Comparison of ENCODE assay signal across 8 cellular contexts in the genomic region with DNA sequence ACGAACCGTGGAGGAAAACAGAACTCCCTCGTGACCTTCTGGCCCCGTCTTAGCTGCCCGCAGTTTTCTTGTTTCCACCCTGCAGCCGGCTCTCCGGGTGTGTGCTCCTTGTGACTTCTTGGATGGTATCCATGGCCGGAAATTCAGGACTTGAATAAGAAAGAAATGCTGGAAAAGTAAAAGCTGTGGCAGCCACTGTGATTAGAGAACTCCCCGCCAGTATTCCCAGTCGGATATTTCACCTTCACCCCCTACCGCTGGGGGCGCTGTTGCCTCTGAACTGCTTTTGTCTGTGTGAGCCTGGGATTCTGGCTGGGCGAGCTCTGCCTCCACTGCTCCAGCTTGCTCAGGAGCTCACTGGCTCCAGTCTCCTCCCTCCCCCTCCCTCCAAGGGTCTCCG. TPM values are rescaled to one million over a fixed set of nuclear protein-coding genes. Genes with fewer than 3 reads are reported as not detected.
DNase-seq lines count a peak whose midpoint lies in the region; ATAC-seq and TF ChIP-seq lines count a peak whose summit lies in the region.

No MANE protein-coding gene starts in this region.

- DNase-seq in GM12864 (ENCODE audit: low read depth): no peak
- DNase-seq in RWPE2 (ENCODE audit: low spot score): no peak
- no peak for DNase-seq in esophagus squamous epithelium (lab: John Stamatoyannopoulos, UW)
- no peak for DNase-seq in osteoblast (ENCODE audit: insufficient read length, low spot score, missing footprints)
- no peak for DNase-seq in middle frontal gyrus (ENCODE audit: extremely low spot score, low spot score)

- no peaks in the 10 kb centered on the region for H3K9me3 ChIP-seq in RWPE2 (ENCODE audit: severe bottlenecking)
- no peaks in the 10 kb centered on the region for H3K9me3 ChIP-seq in esophagus squamous epithelium
- no peaks in the 10 kb centered on the region for H3K9me3 ChIP-seq in osteoblast (ENCODE audit: low read depth, low read length)

- H3K4me3 ChIP-seq in GM12864 (ENCODE audit: low read depth, low read length) (no peak overlapping the region), RWPE2 (ENCODE audit: severe bottlenecking) (no peak overlapping the region), esophagus squamous epithelium (peak overlapping the region in 1 of 4 donors; percentile 27), osteoblast (ENCODE audit: insufficient read depth, low read length) (no peak overlapping the region)

- ATAC-seq in RWPE2 (ENCODE audit: low read depth) (no peak), GM21526 (IDR thresholded peaks at IDR 0.05; ENCODE audit: low FRiP score, unreplicated experiment) (no peak), esophagus mucosa (no peak), GM21786 (IDR thresholded peaks at IDR 0.05; ENCODE audit: unreplicated experiment) (no peak)

- H3K4me2 ChIP-seq in osteoblast (ENCODE audit: insufficient read depth, low read length): no peak overlapping the region

- no peaks in the 10 kb centered on the region for H4K20me1 ChIP-seq in osteoblast (ENCODE audit: insufficient read depth, low read length)

- WGBS in esophagus squamous epithelium, 2 donors: 48 to 61% methylated on average over 12 to 13 of the region's 14 CpGs

- no peak overlapping the region for H2AFZ ChIP-seq in osteoblast (ENCODE audit: low read length)

- intact Hi-C loops in esophagus squamous epithelium (cut with DNase I): no loop called here

- H3K27ac ChIP-seq in RWPE2 (ENCODE audit: poor library complexity, severe bottlenecking) (no peak overlapping the region), esophagus squamous epithelium (no peak overlapping the region), osteoblast (ENCODE audit: low read depth, low read length) (no peak overlapping the region)

- H3K27me3 ChIP-seq in RWPE2 (ENCODE audit: insufficient read depth, poor library complexity, severe bottlenecking) (no peaks in the 10 kb centered on the region), esophagus squamous epithelium (no peaks in the 10 kb centered on the region), osteoblast (ENCODE audit: insufficient read depth, low read length) (peaks cover 10% of the 10 kb centered on the region)

- no peak for TF ChIP-seq POLR2A in esophagus squamous epithelium (IDR thresholded peaks at IDR 0.05)

- H3K4me1 ChIP-seq in RWPE2 (ENCODE audit: insufficient read depth, poor library complexity, severe bottlenecking) (no peaks in the 10 kb centered on the region), esophagus squamous epithelium (peaks cover 0 to 23% (median 0%) of the 10 kb centered on the region in 3 donors), osteoblast (ENCODE audit: insufficient read depth, low read length) (peaks cover 5% of the 10 kb centered on the region)

- no peaks in the 10 kb centered on the region for H3K79me2 ChIP-seq in osteoblast (ENCODE audit: insufficient read depth, low read length)

- H3K36me3 ChIP-seq in RWPE2 (ENCODE audit: low read depth) (no peaks in the 10 kb centered on the region), esophagus squamous epithelium (peaks cover 0 to 7% (median 0%) of the 10 kb centered on the region in 3 donors), osteoblast (ENCODE audit: insufficient read depth, low read length) (no peaks in the 10 kb centered on the region)

- TF ChIP-seq CTCF in GM12864 (IDR thresholded peaks at IDR 0.05; ENCODE audit: low read depth, low read length, missing control alignments): peak; percentile 73
- peak; percentile 37 for TF ChIP-seq CTCF in RWPE2 (IDR thresholded peaks at IDR 0.05; ENCODE audit: poor library complexity, severe bottlenecking)
- peak in 4 of 6 experiments; percentile 17 to 60 (median 40) for TF ChIP-seq CTCF in esophagus squamous epithelium (IDR thresholded peaks at IDR 0.05)
- peak; percentile 65 for TF ChIP-seq CTCF in osteoblast (IDR thresholded peaks at IDR 0.05; ENCODE audit: extremely low read depth, low read depth, low read length)

RNA-seq across cellular contexts. Expression of gene CYP4V2, which starts 41.5 kb away (rescaled TPM):
- total RNA-seq in esophagus squamous epithelium (10 to 100 TPM in 1 of 4 donors, 1 to 10 TPM in 3; 1.4 to 18.1 (median 7.0) TPM), osteoblast (29.0 and 41.8 TPM in 2 replicates), esophagus mucosa (3.8 TPM)

RNA-seq across cellular contexts. Expression of gene FAM149A, which starts 45.4 kb away (rescaled TPM):
- total RNA-seq in esophagus squamous epithelium (10 to 100 TPM in 1 of 4 donors, 1 to 10 TPM in 2, under 1 TPM in 1; 0.83 to 11.4 (median 4.0) TPM), osteoblast (3.3 and 12.7 TPM in 2 replicates), esophagus mucosa (1.6 TPM)
